In the genomic region with DNA sequence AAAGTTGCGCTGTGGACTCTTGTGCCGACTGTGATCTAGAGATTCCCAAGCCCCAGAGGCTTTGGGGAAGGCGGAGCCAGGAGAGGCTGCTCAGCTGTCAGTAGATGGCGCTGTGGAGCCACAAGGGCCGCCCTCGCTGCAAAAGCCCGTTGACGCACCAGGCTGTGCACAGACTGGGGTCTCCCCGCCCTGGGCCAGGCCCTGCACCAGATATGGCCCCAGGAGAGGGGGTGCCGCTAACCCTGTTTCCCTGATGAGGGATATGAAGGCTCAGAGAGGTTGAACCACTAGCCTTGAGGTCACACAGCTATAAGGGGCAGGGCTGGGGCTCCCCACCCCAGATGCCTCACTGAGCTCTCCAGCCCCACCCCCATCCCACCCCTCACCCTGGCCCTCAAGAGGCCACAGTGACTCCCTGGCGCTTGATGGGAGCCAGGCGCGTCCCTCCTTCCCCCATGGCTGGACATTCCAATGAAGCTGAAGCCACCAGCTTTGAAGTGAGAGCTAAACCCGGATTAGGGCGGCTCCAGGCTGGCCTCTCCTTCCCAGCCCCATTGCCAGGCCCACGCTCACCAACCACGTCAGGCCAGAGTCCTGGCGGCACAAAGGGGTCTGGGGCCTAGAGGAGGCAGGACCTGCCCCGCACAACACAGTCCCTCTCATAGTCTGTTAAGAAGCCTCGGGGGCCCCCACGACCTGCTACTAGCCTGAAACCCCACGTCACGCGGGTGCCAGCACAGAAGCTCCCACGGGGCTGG, we compare ENCODE assay signal across 8 cellular contexts. TPM values are rescaled to one million over a fixed set of nuclear protein-coding genes. Genes with fewer than 3 reads are reported as not detected.
DNase-seq lines count a peak whose midpoint lies in the region; ATAC-seq and TF ChIP-seq lines count a peak whose summit lies in the region.

No MANE protein-coding gene starts in this region.

- H3K27me3 ChIP-seq in left lung: peaks cover 0 to 12% of the 10 kb centered on the region in 2 donors

- H3K36me3 ChIP-seq in left lung: no peaks in the 10 kb centered on the region

- H3K27ac ChIP-seq in left lung: no peak overlapping the region

- H3K4me3 ChIP-seq in left lung: no peak overlapping the region

- no peaks in the 10 kb centered on the region for H3K9me3 ChIP-seq in left lung

- ATAC-seq in left lung: peak; percentile 90
- ATAC-seq in GM18870 (IDR thresholded peaks at IDR 0.05; ENCODE audit: unreplicated experiment): no peak

- TF ChIP-seq CTCF in GM20000 (IDR thresholded peaks at IDR 0.05; ENCODE audit: extremely low read depth, missing control alignments): peak; percentile 86
- TF ChIP-seq CTCF in left lung (IDR thresholded peaks at IDR 0.05): peak; percentile 86 to 93

- DNase-seq in Ammon's horn (ENCODE audit: low spot score): peak; percentile 73
- DNase-seq in GM20000 (ENCODE audit: low spot score): peak; percentile 76
- DNase-seq in NCI-H2227 (lab: John Stamatoyannopoulos, UW; ENCODE audit: unreplicated experiment): peak; percentile 92
- peak; percentile 45 for DNase-seq in activated CD4-positive, alpha-beta T cell treated with anti-CD3 and anti-CD28 coated beads for 1 hour
- peak; percentile 65 for DNase-seq in cerebellum (ENCODE audit: low spot score)
- DNase-seq in left lung: peak; percentile 80 to 93
- DNase-seq in stimulated activated CD4-positive, alpha-beta T cell treated with anti-CD3 and anti-CD28 coated beads, Interleukin-4, amount 100 ng/mL, for 24 hours: peak; percentile 74

- intact Hi-C loops in left lung (cut with DNase I): no loop called here

- peaks cover 0 to 7% of the 10 kb centered on the region in 2 donors for H3K4me1 ChIP-seq in left lung

RNA-seq across cellular contexts. Expression of a gene that starts 26.4 kb away (rescaled TPM):
- total RNA-seq in cerebellum (not detected), left lung (not detected)
